In genomic region chr5:117519957-117520500, GRCh38 we compare ENCODE assay signal across 26 cellular contexts.
"Had no signal": no experiment of that assay in that cellular context is flagged by ENCODE, and none has a peak within 500 bp of the region (broad histone marks: within the 10 kb centered on the region; RNA-seq: fewer than 3 reads in every experiment).

No MANE protein-coding gene starts in this region.

- H3K4me3 Mint-ChIP-seq: dendritic cell treated with granulocyte-macrophage colony-stimulating factor and Interleukin-4, amounts not matched to agents 40 ng/mL and 50 ng/mL, for 4 days; effector memory CD8-positive, alpha-beta T cell; endodermal cell; immature natural killer cell; mesothelial cell of epicardium; naive B cell had no signal

- H3K4me1 ChIP-seq: colonic mucosa, esophagus muscularis mucosa, gastrocnemius medialis, heart left ventricle, left lung, lower lobe of right lung had no signal

- H3K9me3 ChIP-seq: colonic mucosa, gastrocnemius medialis, lower lobe of right lung had no signal

- H3K4me3 ChIP-seq: colonic mucosa, esophagus muscularis mucosa, gastrocnemius medialis, heart left ventricle, hepatocyte, left lung, lower lobe of right lung, mucosa of descending colon had no signal

- H3K4me2 ChIP-seq: hepatocyte had no signal

- H2AFZ ChIP-seq: hepatocyte had no signal

- H3K27ac Mint-ChIP-seq: dendritic cell treated with granulocyte-macrophage colony-stimulating factor and Interleukin-4, amounts not matched to agents 40 ng/mL and 50 ng/mL, for 4 days; effector memory CD8-positive, alpha-beta T cell; endodermal cell; immature natural killer cell; mesothelial cell of epicardium; naive B cell had no signal

- FAIRE-seq: endometrium had no signal

- H3K36me3 ChIP-seq: colonic mucosa, esophagus muscularis mucosa, gastrocnemius medialis, heart left ventricle, left lung, lower lobe of right lung had no signal

- H3K27ac ChIP-seq: colonic mucosa, epithelial cell of prostate, esophagus muscularis mucosa, gastrocnemius medialis, heart left ventricle, hepatocyte, left lung, lower lobe of right lung had no signal

- H3K27me3 Mint-ChIP-seq: dendritic cell treated with granulocyte-macrophage colony-stimulating factor and Interleukin-4, amounts not matched to agents 40 ng/mL and 50 ng/mL, for 4 days; effector memory CD8-positive, alpha-beta T cell; naive B cell had no signal

- ATAC-seq: effector memory CD8-positive, alpha-beta T cell; gastrocnemius medialis; heart left ventricle; left cardiac atrium; left lung; left ventricle myocardium superior; lower lobe of right lung; mucosa of descending colon had no signal

- DNase-seq: cerebellar nuclear complex; colonic mucosa; cortex of kidney; effector CD8-positive, alpha-beta T cell; effector memory CD8-positive, alpha-beta T cell; endodermal cell; foreskin fibroblast; foreskin melanocyte; gastrocnemius medialis; heart left ventricle; hypothalamus; immature natural killer cell; islet precursor cell; left cardiac atrium; left lung; left ventricle myocardium superior; lower lobe of right lung; mesenchymal stem cell; mucosa of descending colon; naive B cell had no signal

- H3K36me3 Mint-ChIP-seq: immature natural killer cell, naive B cell had no signal

- H3K27me3 ChIP-seq: colonic mucosa, esophagus muscularis mucosa, gastrocnemius medialis, heart left ventricle, hepatocyte, left lung had no signal

- H3K4me1 Mint-ChIP-seq: endodermal cell, immature natural killer cell, mesothelial cell of epicardium, naive B cell had no signal

- H3K79me2 ChIP-seq: hepatocyte had no signal
